16 cellular contexts compared by ENCODE assay signal in genomic region chr2:3504741-3505140, GRCh38. TPM values are rescaled to one million over a fixed set of nuclear protein-coding genes. Genes with fewer than 3 reads are reported as not detected.
DNase-seq lines count a peak whose midpoint lies in the region; ATAC-seq, FAIRE-seq and TF ChIP-seq lines count a peak whose summit lies in the region.
"Had no signal": no experiment of that assay in that cellular context is flagged by ENCODE, and none has a peak within 500 bp of the region (broad histone marks: within the 10 kb centered on the region; RNA-seq: fewer than 3 reads in every experiment).

No MANE protein-coding gene starts in this region.

- peaks cover 17% of the 10 kb centered on the region for H3K4me1 Mint-ChIP-seq in progenitor cell of endocrine pancreas (ENCODE audit: low read depth)
- H3K4me1 Mint-ChIP-seq in effector memory CD8-positive, alpha-beta T cell (ENCODE audit: low read depth in 2 of 2): peaks cover 0 to 3% of the 10 kb centered on the region in 2 donors

- H4K20me1 ChIP-seq in HepG2 (ENCODE audit: insufficient read depth, low read length): no peaks in the 10 kb centered on the region

- H3K27ac ChIP-seq in HepG2 (ENCODE audit: extremely low read length, insufficient read depth, low read length) (no peak overlapping the region), right lobe of liver (no peak overlapping the region), caudate nucleus (ENCODE audit: low read depth, low read length) (no peak overlapping the region)
- H3K27ac ChIP-seq: A549, GM23248 had no signal

- in situ Hi-C loops in HepG2 (cut with HindIII; ENCODE audit: extremely low pct_ligation_motif_present, low pct_unique_long_range_greater_than_20kb): no loop called here

- 98% methylated on average over 5 of the region's 5 CpGs for WGBS in HepG2 (ENCODE audit: low lambda C conversion rate)
- 64% methylated on average over 5 of the region's 5 CpGs for WGBS in right lobe of liver (ENCODE audit: insufficient coverage, low coverage, low lambda C conversion rate, missing lambda C conversion rate)

- CTCF ChIA-PET in HepG2 (lab: Yijun Ruan, JAX; ENCODE audit: low intra/inter-chr PET ratio, low total read pairs): no interaction called here

- no peak overlapping the region for H3K9ac ChIP-seq in HepG2 (ENCODE audit: insufficient read depth, low read depth, low read length)
- H3K9ac ChIP-seq: GM23248 had no signal

- TF ChIP-seq CTCF in HepG2 (CRISPR knock-in tag; IDR thresholded peaks at IDR 0.05) (no peak), right lobe of liver (IDR thresholded peaks at IDR 0.05) (no peak), progenitor cell of endocrine pancreas (IDR thresholded peaks at IDR 0.05; ENCODE audit: unreplicated experiment) (no peak)

- H3K27ac Mint-ChIP-seq in progenitor cell of endocrine pancreas: peak overlapping the region; percentile 86
- H3K27ac Mint-ChIP-seq in effector memory CD8-positive, alpha-beta T cell: no peak overlapping the region

- TF ChIP-seq EP300 in HepG2 (IDR thresholded peaks at IDR 0.05; ENCODE audit: low read depth in 2 of 2, low read length in 2 of 2) (no peak), HepG2 (CRISPR knock-in tag; IDR thresholded peaks at IDR 0.05; ENCODE audit: borderline replicate concordance) (no peak)

- no peak overlapping the region for H3K4me3 Mint-ChIP-seq in progenitor cell of endocrine pancreas (ENCODE audit: low read depth)
- H3K4me3 Mint-ChIP-seq in effector memory CD8-positive, alpha-beta T cell: no peak overlapping the region
- H3K4me3 Mint-ChIP-seq: CD14-positive monocyte had no signal

- peaks cover 12% of the 10 kb centered on the region for H3K4me1 ChIP-seq in HepG2 (ENCODE audit: insufficient read depth, low read length)
- peaks cover 0 to 35% (median 3%) of the 10 kb centered on the region in 4 donors for H3K4me1 ChIP-seq in right lobe of liver
- H3K4me1 ChIP-seq: A549 had no signal

- DNase-seq in HepG2 (ENCODE audit: low spot score) (no peak), right lobe of liver (no peak), NCI-H2029 (lab: John Stamatoyannopoulos, UW) (peak; percentile 72), NCI-H774 (lab: John Stamatoyannopoulos, UW) (peak; percentile 97), progenitor cell of endocrine pancreas (ENCODE audit: low spot score, unreplicated experiment) (no peak), caudate nucleus (lab: John Stamatoyannopoulos, UW) (no peak), erythroblast (lab: John Stamatoyannopoulos, UW) (no peak)
- DNase-seq in effector memory CD8-positive, alpha-beta T cell: no peak
- DNase-seq: Calu3, GM23248, NCI-H1694, NCI-H2227 treated with DMSO at 0.1 percent for 48 hours, T-helper 9 cell had no signal

- TSS peak; percentile 35 for BruUV-seq in HepG2 (replicated peaks; lab: Mats Ljungman, UMichigan)

- H2AFZ ChIP-seq in HepG2 (ENCODE audit: low read length): no peak overlapping the region
- H2AFZ ChIP-seq: GM23248 had no signal

- no peak overlapping the region for H3K4me3 ChIP-seq in HepG2 (replicated peaks in 1 of 3; ENCODE audit: insufficient read depth in 1 of 3, low read depth in 2 of 3, low read length in 3 of 3)
- H3K4me3 ChIP-seq in right lobe of liver: no peak overlapping the region
- H3K4me3 ChIP-seq: A549, GM23248 had no signal

- no peaks in the 10 kb centered on the region for H3K27me3 Mint-ChIP-seq in progenitor cell of endocrine pancreas
- H3K27me3 Mint-ChIP-seq in effector memory CD8-positive, alpha-beta T cell: no peaks in the 10 kb centered on the region

- no peak for FAIRE-seq in HepG2 (lab: Jason Lieb, UNC)
- FAIRE-seq: A549 had no signal

- TF ChIP-seq RAD21 in HepG2 (CRISPR knock-in tag; IDR thresholded peaks at IDR 0.05): no peak

- H3K36me3 Mint-ChIP-seq in progenitor cell of endocrine pancreas (ENCODE audit: insufficient read depth): peaks cover 56% of the 10 kb centered on the region
- peaks cover 17% of the 10 kb centered on the region for H3K36me3 Mint-ChIP-seq in effector memory CD8-positive, alpha-beta T cell (ENCODE audit: insufficient read depth)

- no peak overlapping the region for H3K4me2 ChIP-seq in HepG2 (ENCODE audit: low read depth, low read length)
- H3K4me2 ChIP-seq: A549 had no signal

- POLR2A ChIA-PET in HepG2 (lab: Yijun Ruan, JAX): interaction anchor here (1.4 to 3.0 kb wide), 3 partner anchors 11 to 54 kb away, joined by 3 to 19 read pairs (median 14); partner anchors contain the start of genes ADI1 and RNASEH1

- H3K36me3 ChIP-seq in HepG2 (replicated peaks in 1 of 2; ENCODE audit: control insufficient read depth in 1 of 2, insufficient read depth in 2 of 2, low read length in 2 of 2) (peaks cover 20 to 64% of the 10 kb centered on the region in 2 experiments; a peak in 4 of 5 replicates), right lobe of liver (peaks cover 0 to 88% (median 27%) of the 10 kb centered on the region in 4 donors)

- ATAC-seq in HepG2 (no peak), right lobe of liver (no peak)
- ATAC-seq in effector memory CD8-positive, alpha-beta T cell (replicated peaks): no peak
- ATAC-seq: A549, HCT116 had no signal

- H3K27me3 ChIP-seq in HepG2 (ENCODE audit: control insufficient read depth in 1 of 2, insufficient read depth in 2 of 2, low read length in 2 of 2) (no peaks in the 10 kb centered on the region), right lobe of liver (no peaks in the 10 kb centered on the region)

- H3K9me3 Mint-ChIP-seq in progenitor cell of endocrine pancreas (ENCODE audit: low read depth): peaks cover 13% of the 10 kb centered on the region
- H3K9me3 Mint-ChIP-seq in effector memory CD8-positive, alpha-beta T cell: peaks cover 0 to 4% of the 10 kb centered on the region in 2 donors

- H3K9me3 ChIP-seq in HepG2 (ENCODE audit: low read length) (no peaks in the 10 kb centered on the region), right lobe of liver (no peaks in the 10 kb centered on the region)
- H3K9me3 ChIP-seq: A549 had no signal

- intact Hi-C loops in HepG2 (cut with micrococcal nuclease; ENCODE audit: unreplicated experiment): no loop called here
- intact Hi-C loops in right lobe of liver (cut with DNase I): no loop called here

- TF ChIP-seq POLR2A in HepG2 (IDR thresholded peaks at IDR 0.05; ENCODE audit: insufficient read depth in 1 of 2, low read depth in 2 of 2, low read length in 2 of 2) (no peak), right lobe of liver (IDR thresholded peaks at IDR 0.05) (no peak), erythroblast (IDR thresholded peaks at IDR 0.05; ENCODE audit: low read length) (no peak)

- peaks cover 24% of the 10 kb centered on the region for H3K79me2 ChIP-seq in HepG2 (ENCODE audit: insufficient read depth, low read length)

RNA-seq across cellular contexts. Expression of gene ADI1, which starts 14.6 kb away (rescaled TPM):
- total RNA-seq in HepG2 (2016; rRNA removed; fragmentation: Illumina TruSeq; extraction: Trizol) (123 and 135 TPM in 2 replicates), right lobe of liver (100 to 1,000 TPM; 165 to 470 (median 246) TPM), progenitor cell of endocrine pancreas (41.8 and 46.6 TPM in 2 replicates)
- total RNA-seq in HepG2 (2016; cell fraction: cytosol; rRNA removed; fragmentation: Illumina TruSeq; extraction: Trizol; ENCODE audit: low read depth): 16.6 and 17.0 TPM in 2 replicates
- 124 and 138 TPM in 2 replicates for total RNA-seq in HepG2 (2016; cell fraction: insoluble cytoplasmic fraction; rRNA removed; fragmentation: Illumina TruSeq; extraction: Trizol)
- total RNA-seq in HepG2 (2016; cell fraction: membrane; rRNA removed; fragmentation: Illumina TruSeq; extraction: Trizol): 45.5 and 47.8 TPM in 2 replicates
- 54.5 and 64.3 TPM in 2 replicates for total RNA-seq in HepG2 (2016; cell fraction: nucleus; rRNA removed; fragmentation: Illumina TruSeq; extraction: Trizol)
- polyA plus RNA-seq in HepG2 (2011; rRNA removed): 21.3 and 28.7 TPM in 2 replicates
- 22.7 and 24.5 TPM in 2 replicates for polyA plus RNA-seq in HepG2 (2011; cell fraction: cytosol; rRNA removed)
- polyA plus RNA-seq in HepG2 (2011; cell fraction: nucleus; rRNA removed): 16.1 and 17.6 TPM in 2 replicates
- polyA plus RNA-seq in HepG2 (2012): 22.9 and 33.0 TPM in 2 replicates
- 20.5 and 20.6 TPM in 2 replicates for polyA plus RNA-seq in HepG2 (2016; cell fraction: cytosol; fragmentation: Illumina TruSeq; extraction: Trizol; ENCODE audit: low read depth)
- polyA plus RNA-seq in HepG2 (2016; cell fraction: insoluble cytoplasmic fraction; fragmentation: Illumina TruSeq; extraction: Trizol; ENCODE audit: low read depth): 160 TPM in 2 replicates
- 42.7 and 43.1 TPM in 2 replicates for polyA plus RNA-seq in HepG2 (2016; cell fraction: membrane; fragmentation: Illumina TruSeq; extraction: Trizol; ENCODE audit: low read depth)
- 92.2 and 100 TPM in 2 replicates for polyA plus RNA-seq in HepG2 (2016; cell fraction: nucleus; fragmentation: Illumina TruSeq; extraction: Trizol; ENCODE audit: insufficient read depth, low read depth)
- 15.1 and 19.1 TPM in 2 replicates for polyA minus RNA-seq in HepG2 (2011; rRNA and poly(A)+ RNA removed; ENCODE audit: low replicate concordance)
- polyA minus RNA-seq in HepG2 (2011; cell fraction: cytosol; rRNA and poly(A)+ RNA removed): 13.2 and 18.8 TPM in 2 replicates
- polyA minus RNA-seq in HepG2 (2011; cell fraction: nucleus; rRNA and poly(A)+ RNA removed): 19.3 and 23.8 TPM in 2 replicates

RNA-seq across cellular contexts. Expression of gene RNASEH1, which starts 53.4 kb away (rescaled TPM):
- total RNA-seq in HepG2 (2016; rRNA removed; fragmentation: Illumina TruSeq; extraction: Trizol): 57.2 and 57.4 TPM in 2 replicates
- 73.8 and 75.1 TPM in 2 replicates for total RNA-seq in HepG2 (2016; cell fraction: cytosol; rRNA removed; fragmentation: Illumina TruSeq; extraction: Trizol; ENCODE audit: low read depth)
- total RNA-seq in HepG2 (2016; cell fraction: insoluble cytoplasmic fraction; rRNA removed; fragmentation: Illumina TruSeq; extraction: Trizol): 56.9 and 57.3 TPM in 2 replicates
- total RNA-seq in HepG2 (2016; cell fraction: membrane; rRNA removed; fragmentation: Illumina TruSeq; extraction: Trizol): 90.4 and 92.3 TPM in 2 replicates
- 37.2 and 39.3 TPM in 2 replicates for total RNA-seq in HepG2 (2016; cell fraction: nucleus; rRNA removed; fragmentation: Illumina TruSeq; extraction: Trizol)
- 12.7 and 14.5 TPM in 2 replicates for polyA plus RNA-seq in HepG2 (2011; rRNA removed)
- polyA plus RNA-seq in HepG2 (2011; cell fraction: cytosol; rRNA removed): 12.8 and 14.0 TPM in 2 replicates
- 10.4 and 11.6 TPM in 2 replicates for polyA plus RNA-seq in HepG2 (2011; cell fraction: nucleus; rRNA removed)
- 21.0 and 21.2 TPM in 2 replicates for polyA plus RNA-seq in HepG2 (2012)
- polyA plus RNA-seq in HepG2 (2016; cell fraction: cytosol; fragmentation: Illumina TruSeq; extraction: Trizol; ENCODE audit: low read depth): 75.3 and 82.0 TPM in 2 replicates
- polyA plus RNA-seq in HepG2 (2016; cell fraction: insoluble cytoplasmic fraction; fragmentation: Illumina TruSeq; extraction: Trizol; ENCODE audit: low read depth): 46.3 and 47.8 TPM in 2 replicates
- polyA plus RNA-seq in HepG2 (2016; cell fraction: membrane; fragmentation: Illumina TruSeq; extraction: Trizol; ENCODE audit: low read depth): 68.9 and 69.5 TPM in 2 replicates
- 43.7 and 45.2 TPM in 2 replicates for polyA plus RNA-seq in HepG2 (2016; cell fraction: nucleus; fragmentation: Illumina TruSeq; extraction: Trizol; ENCODE audit: insufficient read depth, low read depth)
- 10.4 and 15.6 TPM in 2 replicates for polyA minus RNA-seq in HepG2 (2011; rRNA and poly(A)+ RNA removed; ENCODE audit: low replicate concordance)
- 11.1 and 12.0 TPM in 2 replicates for polyA minus RNA-seq in HepG2 (2011; cell fraction: cytosol; rRNA and poly(A)+ RNA removed)
- 17.3 and 19.1 TPM in 2 replicates for polyA minus RNA-seq in HepG2 (2011; cell fraction: nucleus; rRNA and poly(A)+ RNA removed)
- total RNA-seq in right lobe of liver: 10 to 100 TPM in 3 of 6 experiments, 1 to 10 TPM in 3; 8.3 to 12.2 (median 10.0) TPM
- total RNA-seq in progenitor cell of endocrine pancreas: 18.5 and 21.8 TPM in 2 replicates

Comparison
In these comparisons a context has a peak if more than half of its experiments do, and no peak if none do; other contexts are left out.
1. DNase-seq: peak in NCI-H2029 (single experiment) and NCI-H774 (single experiment); none in HepG2 (single experiment), right lobe of liver (0 of 3), progenitor cell of endocrine pancreas (single experiment), effector memory CD8-positive, alpha-beta T cell (0 of 3), caudate nucleus (0 of 61) and erythroblast (0 of 2).